Comparison of ENCODE assay signal across 1 cellular context in the genomic region with DNA sequence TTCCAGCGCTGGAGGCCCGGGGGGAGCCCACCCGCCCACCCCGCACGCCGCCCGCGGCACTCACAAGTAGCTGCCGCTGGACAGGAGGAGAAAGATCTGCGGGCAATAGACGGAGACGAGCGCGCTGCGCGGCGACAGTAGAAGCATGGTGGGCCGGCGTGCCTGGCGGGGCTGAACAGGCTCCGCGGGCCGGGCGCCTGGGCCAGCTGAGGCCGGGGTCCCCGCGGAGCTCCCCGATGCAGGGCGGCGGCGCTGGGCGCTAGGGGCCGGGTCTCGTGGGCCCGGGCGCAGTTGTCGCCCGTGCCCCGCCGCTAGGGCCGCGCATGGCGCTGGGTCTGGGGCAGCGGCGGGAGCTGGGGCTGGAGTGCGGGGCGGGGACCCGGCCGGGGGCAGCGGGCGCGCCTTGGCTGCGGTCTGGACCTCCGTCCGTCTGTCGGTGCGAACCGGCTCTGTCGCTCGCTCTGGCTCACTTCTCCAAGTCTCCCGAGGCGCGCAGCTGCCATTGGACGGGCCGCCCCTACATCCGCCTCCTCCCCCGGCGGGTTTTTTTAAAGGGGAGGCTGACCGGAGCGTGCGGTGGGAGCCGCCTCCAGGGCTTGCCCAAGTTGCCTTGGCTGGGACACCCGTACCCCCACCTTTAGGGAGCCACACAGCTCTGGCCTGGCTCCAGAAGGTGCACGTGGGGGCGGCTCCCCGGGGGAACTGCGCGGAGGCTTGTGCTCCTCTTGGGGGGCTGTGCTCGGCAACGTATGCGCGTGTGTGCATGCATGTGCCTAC.
TF ChIP-seq lines count a peak whose summit lies in the region.

No MANE protein-coding gene starts in this region.

TF ChIP-seq in endothelial cell of umbilical vein, 7 proteins besides CTCF, POLR2A, EP300 and RAD21:
- peak; percentile 6 for TF ChIP-seq EZH2 (IDR thresholded peaks at IDR 0.05; ENCODE audit: borderline replicate concordance, low read depth, low read length, severe bottlenecking)
- no peak for TF ChIP-seq JUN (IDR thresholded peaks at IDR 0.05; ENCODE audit: borderline replicate concordance, insufficient read depth, insufficient read length, low read depth)
